ENCODE assay signal across 13 cellular contexts in the genomic region with DNA sequence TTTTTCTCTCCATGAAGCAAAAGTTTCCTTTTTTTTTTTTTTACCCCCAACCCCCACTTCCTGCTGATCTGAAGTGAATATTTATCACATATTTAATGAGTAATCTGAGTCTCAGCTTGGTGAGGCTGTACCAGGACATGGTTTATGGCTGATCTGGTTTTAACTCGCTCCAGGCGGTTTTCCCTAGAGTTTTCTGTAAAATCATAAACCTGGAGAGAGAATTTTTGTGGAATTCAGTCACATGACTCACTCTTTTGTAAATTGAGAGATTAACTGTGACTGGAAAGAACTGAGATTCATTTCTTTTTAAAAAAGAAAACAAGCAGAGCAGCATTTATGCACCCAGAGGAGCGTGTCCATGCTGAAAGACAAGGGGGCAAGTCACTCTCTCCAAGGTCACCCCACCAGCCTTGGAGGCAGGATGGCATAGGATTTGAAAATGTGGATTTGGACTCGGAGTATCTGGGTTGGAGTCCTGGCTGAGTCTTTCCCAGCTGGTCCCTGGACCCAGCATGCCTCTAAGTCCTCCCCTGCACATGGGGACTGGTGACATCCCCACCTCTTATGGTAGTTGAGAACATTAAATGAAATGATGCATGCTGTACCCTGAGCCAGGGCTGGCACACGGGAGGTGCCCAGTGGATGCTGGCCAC.
DNase-seq lines count a peak whose midpoint lies in the region; ATAC-seq and TF ChIP-seq lines count a peak whose summit lies in the region.
"Had no signal": no experiment of that assay in that cellular context is flagged by ENCODE, and none has a peak within 500 bp of the region (broad histone marks: within the 10 kb centered on the region; RNA-seq: fewer than 3 reads in every experiment).

No MANE protein-coding gene starts in this region.

- no peaks in the 10 kb centered on the region for H3K4me1 Mint-ChIP-seq in endodermal cell
- no peaks in the 10 kb centered on the region for H3K4me1 Mint-ChIP-seq in activated naive CD8-positive, alpha-beta T cell treated with anti-CD3 and anti-CD28 coated beads, Interleukin-2, amount 50 U/mL, for 24 hours

- H3K4me1 ChIP-seq in endodermal cell (ENCODE audit: control insufficient read depth, insufficient read depth, low read length), result no peaks in the 10 kb centered on the region

- peaks cover 6% of the 10 kb centered on the region for H3K36me3 Mint-ChIP-seq in endodermal cell (ENCODE audit: low read depth)
- no peaks in the 10 kb centered on the region for H3K36me3 Mint-ChIP-seq in activated naive CD8-positive, alpha-beta T cell treated with anti-CD3 and anti-CD28 coated beads, Interleukin-2, amount 50 U/mL, for 24 hours (ENCODE audit: low read depth)

- H3K27me3 Mint-ChIP-seq in endodermal cell (ENCODE audit: insufficient read depth), result no peaks in the 10 kb centered on the region
- H3K27me3 Mint-ChIP-seq in activated naive CD8-positive, alpha-beta T cell treated with anti-CD3 and anti-CD28 coated beads, Interleukin-2, amount 50 U/mL, for 24 hours, result peaks cover 3% of the 10 kb centered on the region

- no peaks in the 10 kb centered on the region for H3K9me3 Mint-ChIP-seq in endodermal cell
- no peaks in the 10 kb centered on the region for H3K9me3 Mint-ChIP-seq in activated naive CD8-positive, alpha-beta T cell treated with anti-CD3 and anti-CD28 coated beads, Interleukin-2, amount 50 U/mL, for 24 hours

- TF ChIP-seq CTCF in endodermal cell (conservative IDR thresholded peaks at IDR 0.05) (no peak), GM10266 (IDR thresholded peaks at IDR 0.05; ENCODE audit: control insufficient read depth, insufficient read depth, low read depth, missing control alignments) (no peak)

- H3K9me3 ChIP-seq in endodermal cell (ENCODE audit: control insufficient read depth, low read length), result no peaks in the 10 kb centered on the region

- no peak overlapping the region for H3K4me3 ChIP-seq in endodermal cell (ENCODE audit: low read length)

- no peaks in the 10 kb centered on the region for H3K36me3 ChIP-seq in endodermal cell (ENCODE audit: control insufficient read depth, insufficient read depth, low read length)

- H3K27ac Mint-ChIP-seq in endodermal cell, result no peak overlapping the region
- H3K27ac Mint-ChIP-seq in activated naive CD8-positive, alpha-beta T cell treated with anti-CD3 and anti-CD28 coated beads, Interleukin-2, amount 50 U/mL, for 24 hours, result no peak overlapping the region

- no peaks in the 10 kb centered on the region for H3K27me3 ChIP-seq in endodermal cell (ENCODE audit: control insufficient read depth, insufficient read depth, low read length, poor library complexity, severe bottlenecking)

- DNase-seq in AG08395 (ENCODE audit: low spot score) (peak; percentile 90), LHCN-M2 (ENCODE audit: low read depth) (peak; percentile 91), endodermal cell (peak; percentile 34), mucosa of gallbladder (ENCODE audit: low spot score) (peak; percentile 76), GM10266 (ENCODE audit: extremely low spot score) (no peak), NCI-H2171 (lab: John Stamatoyannopoulos, UW) (no peak)
- DNase-seq in activated naive CD8-positive, alpha-beta T cell treated with anti-CD3 and anti-CD28 coated beads, Interleukin-2, amount 50 U/mL, for 24 hours, result no peak
- DNase-seq: activated CD4-positive, alpha-beta T cell treated with anti-CD3 and anti-CD28 coated beads for 48 hours; caudate nucleus; COR-L47; NCI-H69 had no signal

- H3K27ac ChIP-seq in endodermal cell (ENCODE audit: low read depth, low read length), result peak overlapping the region; percentile 22
- H3K27ac ChIP-seq: HL-60 had no signal

- 90 to 96% methylated on average over 4 to 5 of the region's 5 CpGs for WGBS in endodermal cell (ENCODE audit: insufficient coverage in 1 of 2, insufficient read length in 1 of 2), 2 experiments

- H3K4me3 Mint-ChIP-seq in endodermal cell, result no peak overlapping the region
- H3K4me3 Mint-ChIP-seq in activated naive CD8-positive, alpha-beta T cell treated with anti-CD3 and anti-CD28 coated beads, Interleukin-2, amount 50 U/mL, for 24 hours, result no peak overlapping the region

- no peak for ATAC-seq in HG03280 (IDR thresholded peaks at IDR 0.05; ENCODE audit: unreplicated experiment)
- ATAC-seq in activated naive CD8-positive, alpha-beta T cell treated with anti-CD3 and anti-CD28 coated beads, Interleukin-2, amount 50 U/mL, for 24 hours, result no peak

- H3K9ac ChIP-seq in endodermal cell (ENCODE audit: extremely low read depth, low read length, poor library complexity, severe bottlenecking), result no peak overlapping the region

Comparison
In these comparisons a context has a peak if more than half of its experiments do, and no peak if none do; other contexts are left out.
1. DNase-seq: peak in AG08395 (single experiment), LHCN-M2 (single experiment), endodermal cell (single experiment) and mucosa of gallbladder (single experiment); none in GM10266 (single experiment), NCI-H2171 (single experiment) and activated naive CD8-positive, alpha-beta T cell treated with anti-CD3 and anti-CD28 coated beads, Interleukin-2, amount 50 U/mL, for 24 hours (single experiment).